ENCODE assay signal across 1 cellular context in genomic region chr22:50323900-50324299, GRCh38.
TF ChIP-seq lines count a peak whose summit lies in the region.

No MANE protein-coding gene starts in this region.

TF ChIP-seq in HepG2, 621 proteins besides CTCF, POLR2A, EP300 and RAD21:
- TF ChIP-seq ZNF687 (CRISPR knock-in tag; IDR thresholded peaks at IDR 0.05): 0 out of 2 replicates have a peak, but pooled peaks have one; percentile 8
- TF ChIP-seq ZNF570 (CRISPR knock-in tag; IDR thresholded peaks at IDR 0.05; ENCODE audit: borderline replicate concordance): no peak
- peak; percentile 11; the same call in 1 of the 2 replicates for TF ChIP-seq ZNF770 (CRISPR knock-in tag; IDR thresholded peaks at IDR 0.05)
